In genomic region chr6:3752538-3753227, GRCh38 we compare ENCODE assay signal across 9 cellular contexts. TPM values are rescaled to one million over a fixed set of nuclear protein-coding genes. Genes with fewer than 3 reads are reported as not detected.
DNase-seq lines count a peak whose midpoint lies in the region; ATAC-seq and TF ChIP-seq lines count a peak whose summit lies in the region.
"Had no signal": no experiment of that assay in that cellular context is flagged by ENCODE, and none has a peak within 500 bp of the region (broad histone marks: within the 10 kb centered on the region; RNA-seq: fewer than 3 reads in every experiment).

No MANE protein-coding gene starts in this region.

- no peak overlapping the region for H3K23ac ChIP-seq in mesenchymal stem cell (ENCODE audit: low read length in 2 of 2)

- no peak overlapping the region for H2BK15ac ChIP-seq in mesenchymal stem cell (ENCODE audit: low read depth, poor library complexity, severe bottlenecking)

- H3K79me1 ChIP-seq in mesenchymal stem cell (replicated peaks; ENCODE audit: low read length, poor library complexity, severe bottlenecking) = no peaks in the 10 kb centered on the region

- peak overlapping the region; percentile 89 to 96 for H3K18ac ChIP-seq in mesenchymal stem cell (ENCODE audit: low read depth in 1 of 2, low read length in 2 of 2)

- H3K27me3 Mint-ChIP-seq in activated T-cell treated with anti-CD3 and anti-CD28 coated beads, Interleukin-2, amount 50 U/mL, for 4 hours (ENCODE audit: low read depth) = peaks cover 50% of the 10 kb centered on the region
- H3K27me3 Mint-ChIP-seq in chondrocyte (ENCODE audit: low read depth) (no peaks in the 10 kb centered on the region), type B pancreatic cell (peaks cover 8% of the 10 kb centered on the region)

- H2BK12ac ChIP-seq in mesenchymal stem cell (ENCODE audit: low read length in 2 of 2) = peak overlapping the region; percentile 76 to 90

- no peaks in the 10 kb centered on the region for H3K9me3 Mint-ChIP-seq in activated T-cell treated with anti-CD3 and anti-CD28 coated beads, Interleukin-2, amount 50 U/mL, for 4 hours
- H3K9me3 Mint-ChIP-seq in chondrocyte (ENCODE audit: low read depth) (no peaks in the 10 kb centered on the region), type B pancreatic cell (no peaks in the 10 kb centered on the region)

- peak overlapping the region; percentile 78 to 85 for H3K4me3 ChIP-seq in mesenchymal stem cell (ENCODE audit: insufficient read depth in 1 of 2, low read depth in 1 of 2, low read length in 2 of 2)

- H2BK120ac ChIP-seq in mesenchymal stem cell (ENCODE audit: low read depth, low read length) = peak overlapping the region; percentile 78

- peak overlapping the region; percentile 77 for H3K4me2 ChIP-seq in mesenchymal stem cell (ENCODE audit: low read length, poor library complexity, severe bottlenecking)

- H2BK5ac ChIP-seq in mesenchymal stem cell (ENCODE audit: low read depth, low read length, poor library complexity, severe bottlenecking) = peak overlapping the region; percentile 77

- no peak overlapping the region for H3K14ac ChIP-seq in mesenchymal stem cell (ENCODE audit: low read length in 2 of 2)

- H3K9me3 ChIP-seq in mesenchymal stem cell (ENCODE audit: control insufficient read depth, low read length) = no peaks in the 10 kb centered on the region

- H3K4me3 Mint-ChIP-seq in activated T-cell treated with anti-CD3 and anti-CD28 coated beads, Interleukin-2, amount 50 U/mL, for 4 hours = peak overlapping the region; percentile 59
- H3K4me3 Mint-ChIP-seq in chondrocyte (ENCODE audit: unreplicated experiment) (peak overlapping the region; percentile 64), type B pancreatic cell (peak overlapping the region; percentile 84)

- no peaks in the 10 kb centered on the region for H3K27me3 ChIP-seq in mesenchymal stem cell (ENCODE audit: control insufficient read depth in 1 of 2, insufficient read depth in 1 of 2, low read length in 2 of 2)

- TF ChIP-seq CTCF in chondrocyte (IDR thresholded peaks at IDR 0.05) = no peak
- no peak for TF ChIP-seq CTCF in type B pancreatic cell (conservative IDR thresholded peaks at IDR 0.05)

- no peak for ATAC-seq in activated T-cell treated with anti-CD3 and anti-CD28 coated beads, Interleukin-2, amount 50 U/mL, for 4 hours
- no peak for ATAC-seq in HG03442 (IDR thresholded peaks at IDR 0.05; ENCODE audit: unreplicated experiment)

- H2AK5ac ChIP-seq in mesenchymal stem cell (ENCODE audit: low read length, severe bottlenecking) = peak overlapping the region; percentile 85

- H3K27ac ChIP-seq in mesenchymal stem cell (ENCODE audit: low read length, poor library complexity, severe bottlenecking) = peak overlapping the region; percentile 81

- H4K8ac ChIP-seq in mesenchymal stem cell (ENCODE audit: low read length) = peak overlapping the region; percentile 88

- peaks cover 5% of the 10 kb centered on the region for H3K4me1 Mint-ChIP-seq in activated T-cell treated with anti-CD3 and anti-CD28 coated beads, Interleukin-2, amount 50 U/mL, for 4 hours (ENCODE audit: low read depth)
- H3K4me1 Mint-ChIP-seq in chondrocyte (ENCODE audit: low read depth) (peaks cover 70% of the 10 kb centered on the region), type B pancreatic cell (ENCODE audit: unreplicated experiment) (peaks cover 31% of the 10 kb centered on the region)

- peaks cover 0 to 5% of the 10 kb centered on the region in 2 experiments for H3K36me3 ChIP-seq in mesenchymal stem cell (ENCODE audit: control insufficient read depth in 1 of 2, insufficient read depth in 2 of 2, low read depth in 1 of 2, low read length in 2 of 2)

- H2AFZ ChIP-seq in mesenchymal stem cell (ENCODE audit: low read depth, low read length) = peak overlapping the region; percentile 6

- H3K4ac ChIP-seq in mesenchymal stem cell (ENCODE audit: low read depth in 1 of 2, low read length in 2 of 2) = peak overlapping the region; percentile 66 to 83

- H3K36me3 Mint-ChIP-seq in activated T-cell treated with anti-CD3 and anti-CD28 coated beads, Interleukin-2, amount 50 U/mL, for 4 hours (ENCODE audit: insufficient read depth) = no peaks in the 10 kb centered on the region
- H3K36me3 Mint-ChIP-seq in chondrocyte (ENCODE audit: low read depth) (peaks cover 21% of the 10 kb centered on the region), type B pancreatic cell (peaks cover 10% of the 10 kb centered on the region)

- H3K4me1 ChIP-seq in mesenchymal stem cell (ENCODE audit: control insufficient read depth, insufficient read depth, low read depth, low read length) = peaks cover 21% of the 10 kb centered on the region

- H3K27ac Mint-ChIP-seq in chondrocyte (ENCODE audit: unreplicated experiment) (peak overlapping the region; percentile 92), type B pancreatic cell (peak overlapping the region; percentile 91)

- peak overlapping the region; percentile 94 for H4K91ac ChIP-seq in mesenchymal stem cell (ENCODE audit: low read length)

- no peak for DNase-seq in activated T-cell treated with anti-CD3 and anti-CD28 coated beads, Interleukin-2, amount 50 U/mL, for 4 hours
- no peak for DNase-seq in activated T-cell treated with anti-CD3 and anti-CD28 coated beads, Interleukin-2, amount 50 U/mL, for 48 hours
- no peak for DNase-seq in chondrocyte (ENCODE audit: low spot score)
- no peak for DNase-seq in mesenchymal stem cell
- DNase-seq in type B pancreatic cell (ENCODE audit: extremely low spot score, unreplicated experiment) = no peak
- no peak for DNase-seq in DMS114 treated with DMSO at 0.1 percent for 48 hours (lab: John Stamatoyannopoulos, UW; ENCODE audit: unreplicated experiment)
- no peak for DNase-seq in NCI-H1092 (lab: John Stamatoyannopoulos, UW)
- DNase-seq: DND-41 had no signal

- WGBS in mesenchymal stem cell = 32% methylated on average over 16 of the region's 21 CpGs

- H3K9ac ChIP-seq in mesenchymal stem cell (ENCODE audit: low read length) = peak overlapping the region; percentile 97

RNA-seq across cellular contexts. Expression of gene PXDC1, which starts 1.2 kb away (rescaled TPM):
- total RNA-seq in activated T-cell treated with anti-CD3 and anti-CD28 coated beads, Interleukin-2, amount 50 U/mL, for 4 hours = 1 to 10 TPM; 1.6 to 4.7 (median 2.2) TPM
- total RNA-seq in chondrocyte (191 to 231 TPM (median 222 TPM) in 3 replicates), type B pancreatic cell (ENCODE audit: low replicate concordance) (23.6 and 57.2 TPM in 2 replicates)
- 40.5 TPM for polyA plus RNA-seq in mesenchymal stem cell (2013, experiment 1 of 2)
- 41.6 TPM for polyA plus RNA-seq in mesenchymal stem cell (2013, experiment 2 of 2)
